Comparison of ENCODE assay signal across 8 cellular contexts in the genomic region with DNA sequence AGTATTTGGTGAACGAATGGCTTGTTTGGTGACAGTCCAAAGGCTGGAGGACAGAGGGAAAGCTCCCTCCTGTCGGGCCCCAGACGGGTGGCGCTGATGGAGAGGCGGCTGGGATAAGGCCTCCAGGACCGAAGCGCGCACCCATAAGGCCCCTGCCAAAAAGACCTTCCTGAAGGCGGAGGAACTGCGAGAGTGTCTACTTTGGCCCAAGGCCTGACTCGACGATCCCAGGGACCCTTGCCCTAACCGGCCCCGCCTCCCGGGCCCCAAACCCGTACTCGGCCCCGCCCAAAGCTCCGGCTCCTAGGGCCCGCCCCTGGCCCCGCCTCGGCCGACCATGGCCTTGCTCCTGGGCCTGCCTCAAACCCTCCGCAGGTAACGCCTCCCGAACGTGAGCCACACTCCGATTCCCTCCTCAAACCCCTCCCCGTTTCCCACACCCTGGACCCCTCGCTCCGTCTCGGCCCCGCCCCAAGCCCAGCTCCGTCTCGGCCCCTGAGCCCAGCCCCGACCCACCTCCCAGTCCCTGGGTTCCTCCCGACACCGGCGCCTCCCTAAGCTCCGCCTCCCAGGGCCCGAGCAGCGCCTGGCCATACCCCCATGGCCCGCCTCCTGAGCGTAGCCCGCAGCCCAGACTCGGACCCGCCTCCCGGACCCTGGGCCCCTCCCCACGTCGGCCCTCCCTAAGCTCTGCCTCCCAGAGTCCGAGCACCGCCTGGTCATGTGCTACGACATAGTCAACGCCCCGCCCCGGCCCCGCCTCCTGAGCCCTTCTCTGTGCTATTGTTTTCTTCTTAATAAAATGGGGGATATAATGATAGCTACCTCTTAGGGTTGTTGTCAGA.
DNase-seq lines count a peak whose midpoint lies in the region; ATAC-seq and TF ChIP-seq lines count a peak whose summit lies in the region.

No MANE protein-coding gene starts in this region.

- H3K4me2 ChIP-seq in hepatocyte = peak overlapping the region; percentile 84

- no peak for TF ChIP-seq CTCF in hepatocyte (IDR thresholded peaks at IDR 0.05; ENCODE audit: poor library complexity)
- TF ChIP-seq CTCF in uterus (IDR thresholded peaks at IDR 0.05) = no peak

- H3K4me3 ChIP-seq in GM08714 (ENCODE audit: low read length) (peak overlapping the region; percentile 71), hepatocyte (peak overlapping the region; percentile 36), rectal smooth muscle tissue (ENCODE audit: low read length) (peak overlapping the region; percentile 75), uterus (peak overlapping the region; percentile 45 to 52)

- ATAC-seq in HG02623 (IDR thresholded peaks at IDR 0.05; ENCODE audit: unreplicated experiment) = peak; percentile 100

- no peaks in the 10 kb centered on the region for H4K20me1 ChIP-seq in hepatocyte (ENCODE audit: insufficient read depth, poor library complexity, severe bottlenecking)

- H3K27ac ChIP-seq in hepatocyte = peak overlapping the region; percentile 93
- H3K27ac ChIP-seq in rectal smooth muscle tissue (ENCODE audit: low read depth, low read length) = peak overlapping the region; percentile 88
- H3K27ac ChIP-seq in uterus = peak overlapping the region; percentile 77 to 86

- H3K27me3 ChIP-seq in hepatocyte (no peaks in the 10 kb centered on the region), rectal smooth muscle tissue (ENCODE audit: control insufficient read depth, insufficient read depth, low read length) (no peaks in the 10 kb centered on the region), uterus (no peaks in the 10 kb centered on the region)

- WGBS in hepatocyte (ENCODE audit: low lambda C conversion rate, missing lambda C conversion rate) = 3% methylated on average over 31 of the region's 57 CpGs

- TF ChIP-seq POLR2A in uterus (IDR thresholded peaks at IDR 0.05) = peak in 1 of 2 donors; percentile 24

- peak overlapping the region; percentile 93 for H2AFZ ChIP-seq in hepatocyte

- H3K4me1 ChIP-seq in hepatocyte (ENCODE audit: insufficient read depth) (peaks cover 5% of the 10 kb centered on the region), rectal smooth muscle tissue (ENCODE audit: control insufficient read depth, insufficient read depth, low read length) (no peaks in the 10 kb centered on the region), uterus (no peaks in the 10 kb centered on the region)

- H3K9me2 ChIP-seq in hepatocyte (replicated peaks; ENCODE audit: insufficient read depth) = no peaks in the 10 kb centered on the region

- H3K9me3 ChIP-seq in hepatocyte (ENCODE audit: low read depth) (no peaks in the 10 kb centered on the region), uterus (no peaks in the 10 kb centered on the region)

- intact Hi-C loops in uterus (cut with DNase I; ENCODE audit: low total_unique reads) = no loop called here

- H3K9ac ChIP-seq in rectal smooth muscle tissue (ENCODE audit: low read length) = peak overlapping the region; percentile 53

- H3K79me2 ChIP-seq in hepatocyte = no peaks in the 10 kb centered on the region

- no peaks in the 10 kb centered on the region for H3K36me3 ChIP-seq in hepatocyte (replicated peaks; ENCODE audit: insufficient read depth, low read depth)
- H3K36me3 ChIP-seq in rectal smooth muscle tissue (ENCODE audit: control insufficient read depth, insufficient read depth, low read length) = no peaks in the 10 kb centered on the region
- no peaks in the 10 kb centered on the region for H3K36me3 ChIP-seq in uterus

- DNase-seq in NCI-H1105 (lab: John Stamatoyannopoulos, UW) = peak; percentile 87
- peak; percentile 85 for DNase-seq in T-helper 22 cell (ENCODE audit: low read depth)
- peak; percentile 92 for DNase-seq in astrocyte of the hippocampus (ENCODE audit: low read depth, low spot score)
- DNase-seq in hepatocyte (ENCODE audit: low spot score) = peak; percentile 98
- DNase-seq in uterus = peak; percentile 96 to 98

Comparison
In these comparisons a context has a peak if more than half of its experiments do, and no peak if none do; other contexts are left out.
1. Peak in every context shown above with its lines: DNase-seq, ATAC-seq, H3K4me3 ChIP-seq and H3K27ac ChIP-seq.